ENCODE assay signal across 1 cellular context in the genomic region with DNA sequence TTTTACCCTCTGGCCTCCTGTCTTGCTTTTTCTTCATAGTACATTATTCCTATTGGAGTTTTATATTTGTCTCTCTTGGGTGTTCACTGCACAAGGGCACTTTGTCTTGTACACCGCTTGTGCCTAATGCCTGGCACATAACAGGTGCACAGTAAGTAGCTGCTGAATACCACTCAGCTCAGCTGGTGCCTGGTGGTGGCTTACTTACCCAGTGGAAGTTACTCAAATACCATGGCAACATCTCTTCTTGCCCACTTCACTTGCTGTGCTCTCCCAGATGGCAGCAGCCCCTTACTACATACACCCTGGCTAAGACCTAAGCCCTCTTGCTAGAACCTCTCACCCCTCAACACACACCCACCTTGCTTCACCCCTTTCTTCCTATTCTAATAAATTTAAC.
TF ChIP-seq lines count a peak whose summit lies in the region.

No MANE protein-coding gene starts in this region.

TF ChIP-seq in K562, 482 proteins besides CTCF, POLR2A, EP300 and RAD21 (continued from another document):
- TF ChIP-seq, protein P1, sequence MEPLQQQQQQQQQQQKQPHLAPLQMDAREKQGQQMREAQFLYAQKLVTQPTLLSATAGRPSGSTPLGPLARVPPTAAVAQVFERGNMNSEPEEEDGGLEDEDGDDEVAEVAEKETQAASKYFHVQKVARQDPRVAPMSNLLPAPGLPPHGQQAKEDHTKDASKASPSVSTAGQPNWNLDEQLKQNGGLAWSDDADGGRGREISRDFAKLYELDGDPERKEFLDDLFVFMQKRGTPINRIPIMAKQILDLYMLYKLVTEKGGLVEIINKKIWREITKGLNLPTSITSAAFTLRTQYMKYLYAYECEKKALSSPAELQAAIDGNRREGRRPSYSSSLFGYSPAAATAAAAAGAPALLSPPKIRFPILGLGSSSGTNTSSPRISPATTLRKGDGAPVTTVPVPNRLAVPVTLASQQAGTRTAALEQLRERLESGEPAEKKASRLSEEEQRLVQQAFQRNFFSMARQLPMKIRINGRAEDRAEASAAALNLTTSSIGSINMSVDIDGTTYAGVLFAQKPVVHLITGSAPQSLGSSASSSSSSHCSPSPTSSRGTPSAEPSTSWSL (CRISPR knock-in tag; IDR thresholded peaks at IDR 0.05; ENCODE audit: borderline replicate concordance) = 0 out of 2 replicates have a peak, but pooled peaks have one; percentile 0
- no peak for TF ChIP-seq POLR2G (IDR thresholded peaks at IDR 0.05; ENCODE audit: low read depth, low read length)
